Comparison of ENCODE assay signal across 1 cellular context in genomic region chr7:151839511-151839921, GRCh38.
TF ChIP-seq lines count a peak whose summit lies in the region.

No MANE protein-coding gene starts in this region.

TF ChIP-seq in HepG2, 621 proteins besides CTCF, POLR2A, EP300 and RAD21:
- TF ChIP-seq REST (IDR thresholded peaks at IDR 0.05; ENCODE audit: borderline replicate concordance in 1 of 2, low read depth in 1 of 2, low read length in 2 of 2) (0 out of 4 replicates have a peak, but pooled peaks of 1 of the 2 experiments have one; percentile 19), ZMAT3 (CRISPR knock-in tag; conservative IDR thresholded peaks at IDR 0.05) (no peak)
